ENCODE assay signal across 8 cellular contexts in the genomic region with DNA sequence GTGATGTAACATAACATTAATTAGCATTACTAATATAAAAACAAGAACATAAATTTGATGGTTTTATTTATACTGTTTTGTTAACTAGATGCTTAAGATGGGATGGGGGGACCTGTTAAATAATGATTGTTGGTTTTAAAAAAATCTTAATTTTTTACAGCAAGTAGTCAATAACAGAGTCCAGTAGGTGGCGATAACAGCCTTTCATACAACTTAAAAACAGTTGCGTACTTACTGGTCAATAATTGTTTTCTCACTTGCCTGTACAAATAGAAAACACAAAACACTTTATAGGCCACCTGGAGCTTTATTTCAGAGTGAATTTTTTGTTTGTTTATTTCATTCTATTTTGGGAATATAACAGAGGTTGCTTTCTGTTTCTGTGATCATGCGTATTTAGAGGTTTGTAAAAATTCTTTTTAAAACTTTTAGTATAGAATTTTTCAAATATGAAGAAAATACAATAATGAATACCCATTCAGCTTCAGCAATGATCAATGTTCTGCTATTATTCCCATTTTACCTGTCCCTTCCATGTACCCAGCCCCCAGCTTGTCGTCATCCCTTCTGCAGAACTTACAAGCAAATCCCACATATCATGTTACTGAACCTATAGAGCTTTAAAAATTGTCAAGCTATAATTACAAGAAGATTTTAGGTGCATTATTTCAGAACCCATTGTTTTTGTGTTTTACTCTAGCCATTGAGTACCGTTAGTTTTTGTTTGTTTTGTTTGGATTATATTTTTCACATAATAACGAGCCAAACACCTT.
A peak's percentile ranks its signal among the peaks of the same experiment; 100 is the strongest.
DNase-seq lines count a peak whose midpoint lies in the region; ATAC-seq, FAIRE-seq and TF ChIP-seq lines count a peak whose summit lies in the region.

No MANE protein-coding gene starts in this region.

- TF ChIP-seq POLR2A in HepG2 (IDR thresholded peaks at IDR 0.05; ENCODE audit: insufficient read depth in 1 of 2, low read depth in 2 of 2, low read length in 2 of 2), result no peak
- TF ChIP-seq POLR2A in lower leg skin (IDR thresholded peaks at IDR 0.05), result no peak

- H4K20me1 ChIP-seq in mammary epithelial cell (ENCODE audit: insufficient read depth, low read length) (no peaks in the 10 kb centered on the region), HepG2 (ENCODE audit: insufficient read depth, low read length) (no peaks in the 10 kb centered on the region)

- 56% methylated on average over 6 of the region's 6 CpGs for WGBS in mammary epithelial cell (ENCODE audit: low coverage, missing lambda C conversion rate)
- WGBS in HepG2 (ENCODE audit: low lambda C conversion rate), result 60% methylated on average over 6 of the region's 6 CpGs
- whole genome bisulfite sequencing in lower leg skin, 2 donors, result 56 to 63% methylated on average over 6 of the region's 6 CpGs

- DNase-seq in D721Med (ENCODE audit: insufficient read length, low spot score), result no peak
- DNase-seq in NCI-H526 treated with DMSO at 0.1 percent for 48 hours (lab: John Stamatoyannopoulos, UW), result peak; percentile 8
- peak; percentile 25 for DNase-seq in mammary epithelial cell
- peak; percentile 63 for DNase-seq in HepG2 (ENCODE audit: low spot score)
- no peak for DNase-seq in lower leg skin (ENCODE audit: low spot score in 2 of 2)
- DNase-seq in activated gamma-delta T cell (lab: John Stamatoyannopoulos, UW), result no peak

- H3K36me3 ChIP-seq in mammary epithelial cell (ENCODE audit: insufficient read depth, low read length), result no peaks in the 10 kb centered on the region
- 0 out of 5 replicates have a peak, but pooled peaks cover 0 to 1% of the 10 kb centered on the region in 2 experiments for H3K36me3 ChIP-seq in HepG2 (replicated peaks in 1 of 2; ENCODE audit: control insufficient read depth in 1 of 2, insufficient read depth in 2 of 2, low read length in 2 of 2)

- no peak overlapping the region for H3K9ac ChIP-seq in mammary epithelial cell (ENCODE audit: insufficient read depth, low read length)
- H3K9ac ChIP-seq in HepG2 (ENCODE audit: insufficient read depth, low read depth, low read length), result no peak overlapping the region

- CTCF ChIA-PET in mammary epithelial cell (lab: Charles Lee; ENCODE audit: low non-redundant PET) (no interaction called here), HepG2 (lab: Yijun Ruan, JAX; ENCODE audit: low intra/inter-chr PET ratio, low total read pairs) (interaction anchor here (1.8 to 2.0 kb wide), 2 partner anchors 100 to 557 kb away, joined by 6 to 10 read pairs; no protein-coding TSS in a partner anchor)

- POLR2A ChIA-PET in HepG2 (lab: Yijun Ruan, JAX), result interaction anchor here (1.0 kb wide), 1 partner anchor 97 kb away, joined by 3 read pairs; no protein-coding TSS in a partner anchor

- H3K27ac ChIP-seq in mammary epithelial cell (ENCODE audit: insufficient read depth, low read depth, low read length) (no peak overlapping the region), HepG2 (ENCODE audit: extremely low read length, insufficient read depth, low read length) (no peak overlapping the region)

- no peak overlapping the region for H2AFZ ChIP-seq in mammary epithelial cell (ENCODE audit: low read depth, low read length)
- H2AFZ ChIP-seq in HepG2 (ENCODE audit: low read length), result no peak overlapping the region

- H3K79me2 ChIP-seq in mammary epithelial cell (ENCODE audit: insufficient read depth, low read length) (no peaks in the 10 kb centered on the region), HepG2 (ENCODE audit: insufficient read depth, low read length) (no peaks in the 10 kb centered on the region)

- H3K27me3 ChIP-seq in mammary epithelial cell (ENCODE audit: insufficient read depth, low read length), result no peaks in the 10 kb centered on the region
- H3K27me3 ChIP-seq in HepG2 (ENCODE audit: control insufficient read depth in 1 of 2, insufficient read depth in 2 of 2, low read length in 2 of 2), result no peaks in the 10 kb centered on the region

- dilution Hi-C loops in mammary epithelial cell (cut with HindIII; ENCODE audit: low sequenced_read_pairs), result no loop called here

- peak; percentile 56 for TF ChIP-seq RAD21 in HepG2 (CRISPR knock-in tag; IDR thresholded peaks at IDR 0.05)

- TF ChIP-seq EP300 in HepG2 (IDR thresholded peaks at IDR 0.05; ENCODE audit: low read depth in 2 of 2, low read length in 2 of 2), result no peak
- TF ChIP-seq EP300 in HepG2 (CRISPR knock-in tag; IDR thresholded peaks at IDR 0.05; ENCODE audit: borderline replicate concordance), result no peak

- no peak overlapping the region for H3K4me3 ChIP-seq in mammary epithelial cell (replicated peaks in 1 of 3; ENCODE audit: insufficient read depth in 1 of 3, low read depth in 2 of 3, low read length in 3 of 3)
- no peak overlapping the region for H3K4me3 ChIP-seq in HepG2 (replicated peaks in 1 of 3; ENCODE audit: insufficient read depth in 1 of 3, low read depth in 2 of 3, low read length in 3 of 3)
- no peak overlapping the region for H3K4me3 ChIP-seq in lower leg skin (ENCODE audit: low read depth, poor library complexity, severe bottlenecking)

- FAIRE-seq in D721Med (lab: Jason Lieb, UNC) (peak; percentile 82), HepG2 (lab: Jason Lieb, UNC) (peak; percentile 60)

- intact Hi-C loops in mammary epithelial cell (cut with micrococcal nuclease) (loop anchor here (1.0 to 10.0 kb wide), 4 partner anchors 97 to 905 kb away; a partner anchor contains a TSS), HepG2 (cut with micrococcal nuclease; ENCODE audit: unreplicated experiment) (loop anchor here (1.0 to 10.0 kb wide), 4 partner anchors 35 to 905 kb away; no protein-coding TSS in a partner anchor), lower leg skin (cut with DNase I; ENCODE audit: low total_unique reads) (loop anchor here (10.0 kb wide), 1 partner anchor 555 kb away; no protein-coding TSS in a partner anchor)

- in situ Hi-C loops in mammary epithelial cell (cut with MboI; ENCODE audit: low sequenced_read_pairs in 2 of 2) (loop anchor here (10.0 to 25.0 kb wide), 3 partner anchors 553 to 903 kb away; no protein-coding TSS in a partner anchor), HepG2 (cut with HindIII; ENCODE audit: extremely low pct_ligation_motif_present, low pct_unique_long_range_greater_than_20kb) (loop anchor here (10.0 to 25.0 kb wide), 2 partner anchors 565 to 903 kb away; no protein-coding TSS in a partner anchor)

- BruUV-seq in mammary epithelial cell (replicated peaks; lab: Mats Ljungman, UMichigan), result no TSS peak
- BruUV-seq in HepG2 (replicated peaks; lab: Mats Ljungman, UMichigan), result no TSS peak

- H3K9me3 ChIP-seq in mammary epithelial cell (replicated peaks; ENCODE audit: insufficient read depth, low read length) (no peaks in the 10 kb centered on the region), HepG2 (ENCODE audit: low read length) (no peaks in the 10 kb centered on the region)

- H3K4me2 ChIP-seq in mammary epithelial cell (ENCODE audit: insufficient read depth, low read depth, low read length), result no peak overlapping the region
- no peak overlapping the region for H3K4me2 ChIP-seq in HepG2 (ENCODE audit: low read depth, low read length)

- TF ChIP-seq CTCF in D721Med (IDR thresholded peaks at IDR 0.05; ENCODE audit: insufficient read depth, missing control alignments) (peak; percentile 72), mammary epithelial cell (conservative IDR thresholded peaks at IDR 0.05 in 1 of 2, IDR thresholded peaks at IDR 0.05 in 1 of 2; ENCODE audit: extremely low read depth in 1 of 2, insufficient read depth in 1 of 2, low read depth in 1 of 2, low read length in 2 of 2) (peak; percentile 50 to 58), HepG2 (CRISPR knock-in tag; IDR thresholded peaks at IDR 0.05) (peak; percentile 69), lower leg skin (IDR thresholded peaks at IDR 0.05) (no peak)

- no peaks in the 10 kb centered on the region for H3K4me1 ChIP-seq in mammary epithelial cell (ENCODE audit: insufficient read depth, low read length)
- H3K4me1 ChIP-seq in HepG2 (ENCODE audit: insufficient read depth, low read length), result no peaks in the 10 kb centered on the region

- ATAC-seq in HG02938 (IDR thresholded peaks at IDR 0.05; ENCODE audit: unreplicated experiment) (peak; percentile 58), HepG2 (peak; percentile 57; the same call in 2 of the 3 replicates), GM18498 (IDR thresholded peaks at IDR 0.05; ENCODE audit: unreplicated experiment) (no peak)

TF ChIP-seq in HepG2, 621 proteins besides CTCF, POLR2A, EP300 and RAD21 (continues in another document):
- TF ChIP-seq MTF1 (CRISPR knock-in tag; IDR thresholded peaks at IDR 0.05), result no peak
- peak; percentile 87 for TF ChIP-seq STAG1 (CRISPR knock-in tag; IDR thresholded peaks at IDR 0.05)
- TF ChIP-seq, protein P1, sequence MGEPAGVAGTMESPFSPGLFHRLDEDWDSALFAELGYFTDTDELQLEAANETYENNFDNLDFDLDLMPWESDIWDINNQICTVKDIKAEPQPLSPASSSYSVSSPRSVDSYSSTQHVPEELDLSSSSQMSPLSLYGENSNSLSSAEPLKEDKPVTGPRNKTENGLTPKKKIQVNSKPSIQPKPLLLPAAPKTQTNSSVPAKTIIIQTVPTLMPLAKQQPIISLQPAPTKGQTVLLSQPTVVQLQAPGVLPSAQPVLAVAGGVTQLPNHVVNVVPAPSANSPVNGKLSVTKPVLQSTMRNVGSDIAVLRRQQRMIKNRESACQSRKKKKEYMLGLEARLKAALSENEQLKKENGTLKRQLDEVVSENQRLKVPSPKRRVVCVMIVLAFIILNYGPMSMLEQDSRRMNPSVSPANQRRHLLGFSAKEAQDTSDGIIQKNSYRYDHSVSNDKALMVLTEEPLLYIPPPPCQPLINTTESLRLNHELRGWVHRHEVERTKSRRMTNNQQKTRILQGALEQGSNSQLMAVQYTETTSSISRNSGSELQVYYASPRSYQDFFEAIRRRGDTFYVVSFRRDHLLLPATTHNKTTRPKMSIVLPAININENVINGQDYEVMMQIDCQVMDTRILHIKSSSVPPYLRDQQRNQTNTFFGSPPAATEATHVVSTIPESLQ (CRISPR knock-in tag; conservative IDR thresholded peaks at IDR 0.05), result no peak
- no peak for TF ChIP-seq FOXA1 (IDR thresholded peaks at IDR 0.05)
- TF ChIP-seq FOXA1 (CRISPR knock-in tag; IDR thresholded peaks at IDR 0.05), result 0 out of 2 replicates have a peak, but pooled peaks have one; percentile 21
- TF ChIP-seq ZNF615 (CRISPR knock-in tag; IDR thresholded peaks at IDR 0.05; ENCODE audit: borderline replicate concordance), result no peak
- TF ChIP-seq, protein P2, sequence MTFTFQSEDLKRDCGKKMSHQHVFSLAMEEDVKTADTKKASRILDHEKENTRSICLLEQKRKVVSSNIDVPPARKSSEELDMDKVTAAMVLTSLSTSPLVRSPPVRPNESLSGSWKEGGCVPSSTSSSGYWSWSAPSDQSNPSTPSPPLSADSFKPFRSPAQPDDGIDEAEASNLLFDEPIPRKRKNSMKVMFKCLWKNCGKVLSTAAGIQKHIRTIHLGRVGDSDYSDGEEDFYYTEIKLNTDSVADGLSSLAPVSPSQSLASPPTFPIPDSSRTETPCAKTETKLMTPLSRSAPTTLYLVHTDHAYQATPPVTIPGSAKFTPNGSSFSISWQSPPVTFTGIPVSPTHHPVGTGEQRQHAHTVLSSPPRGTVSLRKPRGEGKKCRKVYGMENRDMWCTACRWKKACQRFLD (CRISPR knock-in tag; IDR thresholded peaks at IDR 0.05; ENCODE audit: borderline replicate concordance), result no peak
- TF ChIP-seq ZFP37 (CRISPR knock-in tag; IDR thresholded peaks at IDR 0.05; ENCODE audit: borderline replicate concordance), result no peak
- no peak for TF ChIP-seq TBP (CRISPR knock-in tag; IDR thresholded peaks at IDR 0.05)
- TF ChIP-seq RNF2 (conservative IDR thresholded peaks at IDR 0.05; ENCODE audit: low read depth), result no peak

Comparison
In these comparisons a context has a peak if more than half of its experiments do, and no peak if none do; other contexts are left out.
1. DNase-seq: peak in NCI-H526 treated with DMSO at 0.1 percent for 48 hours (single experiment), mammary epithelial cell (single experiment) and HepG2 (single experiment); none in D721Med (single experiment), lower leg skin (0 of 2) and activated gamma-delta T cell (single experiment).
2. CTCF ChIP-seq: peak in D721Med (single experiment), mammary epithelial cell (2 of 2) and HepG2 (single experiment); none in lower leg skin (0 of 3).